Comparison of ENCODE assay signal across 9 cellular contexts in genomic region chr5:96957125-96958041, GRCh38. TPM values are rescaled to one million over a fixed set of nuclear protein-coding genes. Genes with fewer than 3 reads are reported as not detected.
DNase-seq lines count a peak whose midpoint lies in the region; ATAC-seq and TF ChIP-seq lines count a peak whose summit lies in the region.
"Had no signal": no experiment of that assay in that cellular context is flagged by ENCODE, and none has a peak within 500 bp of the region (broad histone marks: within the 10 kb centered on the region; RNA-seq: fewer than 3 reads in every experiment).

No MANE protein-coding gene starts in this region.

- intact Hi-C loops in ovary (cut with DNase I): no loop called here

- 54 to 80% (median 75%) methylated on average over 4 of the region's 4 CpGs for WGBS in ovary, 3 donors

- no peaks in the 10 kb centered on the region for H3K36me3 ChIP-seq in ovary

- no peak overlapping the region for H3K4me3 ChIP-seq in ovary

- H3K27me3 Mint-ChIP-seq in immature natural killer cell (ENCODE audit: low read depth in 3 of 3): peaks cover 0 to 3% (median 2%) of the 10 kb centered on the region in 3 donors

- ATAC-seq in GM18499 (IDR thresholded peaks at IDR 0.05; ENCODE audit: insufficient read depth, unreplicated experiment) (peak; percentile 27), GM21360 (IDR thresholded peaks at IDR 0.05; ENCODE audit: unreplicated experiment) (peak; percentile 50), HG03460 (IDR thresholded peaks at IDR 0.05; ENCODE audit: unreplicated experiment) (peak; percentile 53)

- peak overlapping the region; percentile 82 to 95 (median 91) for H3K27ac Mint-ChIP-seq in immature natural killer cell

- H3K27me3 ChIP-seq in ovary: no peaks in the 10 kb centered on the region

- peak overlapping the region; percentile 71 to 83 (median 73) for H3K4me3 Mint-ChIP-seq in immature natural killer cell

- H3K27ac ChIP-seq in ovary: no peak overlapping the region

- no peaks in the 10 kb centered on the region for H3K9me3 ChIP-seq in ovary

- peaks cover under 1% of the 10 kb centered on the region for H3K4me1 ChIP-seq in ovary (ENCODE audit: insufficient read depth)

- no peaks in the 10 kb centered on the region for H3K9me3 Mint-ChIP-seq in immature natural killer cell

- H3K4me1 Mint-ChIP-seq in immature natural killer cell: peaks cover 79 to 94% of the 10 kb centered on the region in 2 donors

- no peak for TF ChIP-seq EP300 in ovary (IDR thresholded peaks at IDR 0.05)

- no peak for TF ChIP-seq POLR2A in ovary (IDR thresholded peaks at IDR 0.05)

- H3K36me3 Mint-ChIP-seq in immature natural killer cell: peaks cover 0 to 3% (median 0%) of the 10 kb centered on the region in 3 donors

- peak in 2 of 3 donors; percentile 36 to 43 for DNase-seq in immature natural killer cell
- DNase-seq in GDM1 (lab: John Stamatoyannopoulos, UW): no peak
- no peak for DNase-seq in NCI-H2171 (lab: John Stamatoyannopoulos, UW)
- no peak for DNase-seq in ecto neural progenitor cell (ENCODE audit: low spot score)
- no peak for DNase-seq in ovary
- DNase-seq: IMR-90 had no signal

- TF ChIP-seq CTCF in ovary (IDR thresholded peaks at IDR 0.05): no peak

RNA-seq across cellular contexts. Expression of gene LNPEP, which starts 21.5 kb away (rescaled TPM):
- polyA plus RNA-seq in immature natural killer cell: 10 to 100 TPM; 33.2 to 80.4 (median 39.9) TPM
- 10 to 100 TPM; 22.1 to 45.5 (median 34.5) TPM for total RNA-seq in ovary
- 10 to 100 TPM in 1 of 2 donors, 1 to 10 TPM in 1; 7.6 to 14.2 TPM for polyA plus RNA-seq in ovary

Comparison
In these comparisons a context has a peak if more than half of its experiments do, and no peak if none do; other contexts are left out.
1. DNase-seq: peak in immature natural killer cell (2 of 3); none in GDM1 (single experiment), NCI-H2171 (single experiment), ecto neural progenitor cell (single experiment) and ovary (0 of 5).
2. Peak in every context shown above with its lines, with median percentiles within 50 percentile points of each other: ATAC-seq.